10 cellular contexts compared by ENCODE assay signal in genomic region chr6:108946695-108947094, GRCh38.
DNase-seq lines count a peak whose midpoint lies in the region; ATAC-seq and TF ChIP-seq lines count a peak whose summit lies in the region.
"Had no signal": no experiment of that assay in that cellular context is flagged by ENCODE, and none has a peak within 500 bp of the region (broad histone marks: within the 10 kb centered on the region; RNA-seq: fewer than 3 reads in every experiment).

No MANE protein-coding gene starts in this region.

- no peak for TF ChIP-seq POLR2A in NB4 (IDR thresholded peaks at IDR 0.05; ENCODE audit: extremely low read depth, insufficient read length)

- peak; percentile 16 for DNase-seq in NB4 (ENCODE audit: low read depth)
- no peak for DNase-seq in left lung
- no peak for DNase-seq in naive thymus-derived CD8-positive, alpha-beta T cell
- DNase-seq in NOMO-1 treated with dmso at 0.1 percent for 144 hours (lab: John Stamatoyannopoulos, UW; ENCODE audit: unreplicated experiment): no peak
- DNase-seq in NCI-H526 (lab: John Stamatoyannopoulos, UW): no peak
- DNase-seq: activated CD8-positive, alpha-beta memory T cell treated with anti-CD3 and anti-CD28 coated beads, Interleukin-2, amount 50 U/mL, for 4 hours; NCI-H2171 had no signal

- H3K9ac ChIP-seq in subcutaneous abdominal adipose tissue (ENCODE audit: low read length in 5 of 5): no peak overlapping the region

- intact Hi-C loops in left lung (cut with DNase I): no loop called here

- H3K36me3 ChIP-seq in left lung (no peaks in the 10 kb centered on the region), subcutaneous abdominal adipose tissue (ENCODE audit: control insufficient read depth in 5 of 5, insufficient read depth in 5 of 5, low read length in 5 of 5) (no peaks in the 10 kb centered on the region)

- H3K9me3 Mint-ChIP-seq in naive thymus-derived CD8-positive, alpha-beta T cell: no peaks in the 10 kb centered on the region

- no peak for TF ChIP-seq CTCF in NB4 (IDR thresholded peaks at IDR 0.05; ENCODE audit: low read depth, low read length)
- TF ChIP-seq CTCF in left lung (IDR thresholded peaks at IDR 0.05): no peak

- H3K27me3 ChIP-seq in left lung (no peaks in the 10 kb centered on the region), subcutaneous abdominal adipose tissue (ENCODE audit: control insufficient read depth in 5 of 5, insufficient read depth in 4 of 5, low read length in 5 of 5) (no peaks in the 10 kb centered on the region)

- H3K4me3 ChIP-seq in NB4 (ENCODE audit: low read depth, low read length) (no peak overlapping the region), left lung (no peak overlapping the region), subcutaneous abdominal adipose tissue (ENCODE audit: low read depth in 1 of 5, low read length in 5 of 5) (no peak overlapping the region)

- no peak overlapping the region for H3K4me3 Mint-ChIP-seq in naive thymus-derived CD8-positive, alpha-beta T cell

- H3K27ac Mint-ChIP-seq in naive thymus-derived CD8-positive, alpha-beta T cell: peak overlapping the region in 4 of 10 donors; percentile 10 to 46 (median 28)

- no peaks in the 10 kb centered on the region for H3K9me3 ChIP-seq in left lung
- no peaks in the 10 kb centered on the region for H3K9me3 ChIP-seq in subcutaneous abdominal adipose tissue (ENCODE audit: control insufficient read depth in 5 of 5, low read length in 5 of 5)

- H3K4me1 Mint-ChIP-seq in naive thymus-derived CD8-positive, alpha-beta T cell: peaks cover 14 to 51% (median 43%) of the 10 kb centered on the region in 4 donors

- no peaks in the 10 kb centered on the region for H3K36me3 Mint-ChIP-seq in naive thymus-derived CD8-positive, alpha-beta T cell

- H3K27ac ChIP-seq in cingulate gyrus (ENCODE audit: low read depth, low read length) (peak overlapping the region; percentile 79), left lung (peak overlapping the region; percentile 55 to 89), subcutaneous abdominal adipose tissue (ENCODE audit: low read depth, low read length) (peak overlapping the region; percentile 61)

- POLR2A ChIA-PET in naive thymus-derived CD8-positive, alpha-beta T cell (lab: Charles Lee): no interaction called here

- ATAC-seq in left lung (peak; percentile 5), HG02763 (IDR thresholded peaks at IDR 0.05; ENCODE audit: unreplicated experiment) (no peak)
- no peak for ATAC-seq in naive thymus-derived CD8-positive, alpha-beta T cell

- H3K4me1 ChIP-seq in left lung (peaks cover 44 to 65% of the 10 kb centered on the region in 2 donors), subcutaneous abdominal adipose tissue (ENCODE audit: control insufficient read depth in 5 of 5, insufficient read depth in 5 of 5, low read length in 5 of 5) (peaks cover 23 to 60% (median 51%) of the 10 kb centered on the region in 5 donors)

- no peaks in the 10 kb centered on the region for H3K27me3 Mint-ChIP-seq in naive thymus-derived CD8-positive, alpha-beta T cell
